1 cellular context compared by ENCODE assay signal in the genomic region with DNA sequence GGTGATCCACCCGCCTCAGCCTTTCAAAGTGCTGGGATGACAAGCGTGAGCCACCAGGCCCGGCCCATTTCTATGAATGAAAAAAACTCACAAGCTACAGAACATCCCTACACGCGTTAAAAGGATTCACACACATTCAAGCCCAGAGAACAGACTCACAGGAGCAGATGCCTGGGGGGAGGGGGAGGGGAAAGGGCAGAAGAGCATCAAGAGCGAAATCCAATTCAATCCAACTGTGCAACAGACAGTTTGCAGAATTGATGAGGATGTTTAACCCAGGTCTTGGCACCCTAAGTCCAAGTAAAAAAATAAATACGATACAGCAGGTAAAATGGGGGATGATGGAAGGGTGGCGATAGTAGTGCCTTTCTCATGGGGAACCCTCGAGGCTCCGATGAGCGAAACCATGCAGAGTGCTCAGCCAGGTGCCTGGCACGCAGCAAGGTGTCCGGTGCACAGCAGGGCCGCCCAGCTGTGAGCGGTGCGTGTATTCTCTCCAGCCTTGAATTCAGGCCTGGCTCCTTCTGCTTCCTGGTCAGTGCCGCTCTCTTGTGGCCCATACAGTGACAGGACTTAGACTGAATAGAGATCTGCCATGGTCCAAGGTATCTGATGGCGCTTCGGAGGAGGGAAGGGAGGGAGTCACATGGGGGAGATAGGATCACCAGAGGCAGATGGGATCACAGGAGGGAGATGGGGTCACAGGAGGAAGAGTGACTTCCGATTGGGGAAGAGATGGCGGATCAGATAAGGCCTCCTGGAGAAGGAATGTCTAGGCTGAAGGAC.
TF ChIP-seq lines count a peak whose summit lies in the region.

No MANE protein-coding gene starts in this region.

TF ChIP-seq in H1, 55 proteins besides CTCF, POLR2A, EP300 and RAD21:
- no peak for TF ChIP-seq SRF (IDR thresholded peaks at IDR 0.05; ENCODE audit: low read depth, low read length)
- TF ChIP-seq, protein P1, sequence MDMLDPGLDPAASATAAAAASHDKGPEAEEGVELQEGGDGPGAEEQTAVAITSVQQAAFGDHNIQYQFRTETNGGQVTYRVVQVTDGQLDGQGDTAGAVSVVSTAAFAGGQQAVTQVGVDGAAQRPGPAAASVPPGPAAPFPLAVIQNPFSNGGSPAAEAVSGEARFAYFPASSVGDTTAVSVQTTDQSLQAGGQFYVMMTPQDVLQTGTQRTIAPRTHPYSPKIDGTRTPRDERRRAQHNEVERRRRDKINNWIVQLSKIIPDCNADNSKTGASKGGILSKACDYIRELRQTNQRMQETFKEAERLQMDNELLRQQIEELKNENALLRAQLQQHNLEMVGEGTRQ (IDR thresholded peaks at IDR 0.05; ENCODE audit: low read length): no peak
- TF ChIP-seq NANOG (IDR thresholded peaks at IDR 0.05; ENCODE audit: insufficient read depth, low read depth, low read length, poor library complexity, severe bottlenecking): no peak
- TF ChIP-seq POU5F1 (IDR thresholded peaks at IDR 0.05; ENCODE audit: low read depth, low read length): no peak
- TF ChIP-seq CHD7 (IDR thresholded peaks at IDR 0.05; ENCODE audit: insufficient replicate concordance, low read length): no peak
- TF ChIP-seq EZH2 (IDR thresholded peaks at IDR 0.05; ENCODE audit: low read depth, low read length, severe bottlenecking): no peak
- TF ChIP-seq BCL11A (IDR thresholded peaks at IDR 0.05; ENCODE audit: low read depth in 2 of 2, low read length in 2 of 2): no peak
- TF ChIP-seq, protein P2, sequence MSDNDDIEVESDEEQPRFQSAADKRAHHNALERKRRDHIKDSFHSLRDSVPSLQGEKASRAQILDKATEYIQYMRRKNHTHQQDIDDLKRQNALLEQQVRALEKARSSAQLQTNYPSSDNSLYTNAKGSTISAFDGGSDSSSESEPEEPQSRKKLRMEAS (IDR thresholded peaks at IDR 0.05): no peak
- no peak for TF ChIP-seq CHD2 (IDR thresholded peaks at IDR 0.05; ENCODE audit: low read length)
- TF ChIP-seq KDM1A (IDR thresholded peaks at IDR 0.05; ENCODE audit: borderline replicate concordance, low read length): no peak
- TF ChIP-seq ATF2 (IDR thresholded peaks at IDR 0.05; ENCODE audit: low read length): no peak
- TF ChIP-seq TEAD4 (IDR thresholded peaks at IDR 0.05; ENCODE audit: low read depth, low read length): no peak
- TF ChIP-seq SAP30 (IDR thresholded peaks at IDR 0.05; ENCODE audit: insufficient read depth, insufficient replicate concordance, low read length): no peak
